In genomic region chr15:75371486-75371885, GRCh38 we compare ENCODE assay signal across 1 cellular context.
TF ChIP-seq lines count a peak whose summit lies in the region.

No MANE protein-coding gene starts in this region.

TF ChIP-seq in WTC11, 78 proteins besides CTCF, POLR2A, EP300 and RAD21:
- no peak for TF ChIP-seq FOXJ3 (CRISPR knock-in tag; IDR thresholded peaks at IDR 0.05; ENCODE audit: borderline replicate concordance)
- no peak for TF ChIP-seq ZNF281 (CRISPR knock-in tag; IDR thresholded peaks at IDR 0.05)
- no peak for TF ChIP-seq ELF4 (CRISPR knock-in tag; IDR thresholded peaks at IDR 0.05; ENCODE audit: low read depth)
- no peak for TF ChIP-seq ZSCAN18 (CRISPR knock-in tag; IDR thresholded peaks at IDR 0.05)
- TF ChIP-seq, protein P1, sequence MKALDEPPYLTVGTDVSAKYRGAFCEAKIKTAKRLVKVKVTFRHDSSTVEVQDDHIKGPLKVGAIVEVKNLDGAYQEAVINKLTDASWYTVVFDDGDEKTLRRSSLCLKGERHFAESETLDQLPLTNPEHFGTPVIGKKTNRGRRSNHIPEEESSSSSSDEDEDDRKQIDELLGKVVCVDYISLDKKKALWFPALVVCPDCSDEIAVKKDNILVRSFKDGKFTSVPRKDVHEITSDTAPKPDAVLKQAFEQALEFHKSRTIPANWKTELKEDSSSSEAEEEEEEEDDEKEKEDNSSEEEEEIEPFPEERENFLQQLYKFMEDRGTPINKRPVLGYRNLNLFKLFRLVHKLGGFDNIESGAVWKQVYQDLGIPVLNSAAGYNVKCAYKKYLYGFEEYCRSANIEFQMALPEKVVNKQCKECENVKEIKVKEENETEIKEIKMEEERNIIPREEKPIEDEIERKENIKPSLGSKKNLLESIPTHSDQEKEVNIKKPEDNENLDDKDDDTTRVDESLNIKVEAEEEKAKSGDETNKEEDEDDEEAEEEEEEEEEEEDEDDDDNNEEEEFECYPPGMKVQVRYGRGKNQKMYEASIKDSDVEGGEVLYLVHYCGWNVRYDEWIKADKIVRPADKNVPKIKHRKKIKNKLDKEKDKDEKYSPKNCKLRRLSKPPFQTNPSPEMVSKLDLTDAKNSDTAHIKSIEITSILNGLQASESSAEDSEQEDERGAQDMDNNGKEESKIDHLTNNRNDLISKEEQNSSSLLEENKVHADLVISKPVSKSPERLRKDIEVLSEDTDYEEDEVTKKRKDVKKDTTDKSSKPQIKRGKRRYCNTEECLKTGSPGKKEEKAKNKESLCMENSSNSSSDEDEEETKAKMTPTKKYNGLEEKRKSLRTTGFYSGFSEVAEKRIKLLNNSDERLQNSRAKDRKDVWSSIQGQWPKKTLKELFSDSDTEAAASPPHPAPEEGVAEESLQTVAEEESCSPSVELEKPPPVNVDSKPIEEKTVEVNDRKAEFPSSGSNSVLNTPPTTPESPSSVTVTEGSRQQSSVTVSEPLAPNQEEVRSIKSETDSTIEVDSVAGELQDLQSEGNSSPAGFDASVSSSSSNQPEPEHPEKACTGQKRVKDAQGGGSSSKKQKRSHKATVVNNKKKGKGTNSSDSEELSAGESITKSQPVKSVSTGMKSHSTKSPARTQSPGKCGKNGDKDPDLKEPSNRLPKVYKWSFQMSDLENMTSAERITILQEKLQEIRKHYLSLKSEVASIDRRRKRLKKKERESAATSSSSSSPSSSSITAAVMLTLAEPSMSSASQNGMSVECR (CRISPR knock-in tag; IDR thresholded peaks at IDR 0.05; ENCODE audit: borderline replicate concordance) = no peak
- TF ChIP-seq GTF2I (CRISPR knock-in tag; conservative IDR thresholded peaks at IDR 0.05) = no peak
